ENCODE assay signal across 1 cellular context in the genomic region with DNA sequence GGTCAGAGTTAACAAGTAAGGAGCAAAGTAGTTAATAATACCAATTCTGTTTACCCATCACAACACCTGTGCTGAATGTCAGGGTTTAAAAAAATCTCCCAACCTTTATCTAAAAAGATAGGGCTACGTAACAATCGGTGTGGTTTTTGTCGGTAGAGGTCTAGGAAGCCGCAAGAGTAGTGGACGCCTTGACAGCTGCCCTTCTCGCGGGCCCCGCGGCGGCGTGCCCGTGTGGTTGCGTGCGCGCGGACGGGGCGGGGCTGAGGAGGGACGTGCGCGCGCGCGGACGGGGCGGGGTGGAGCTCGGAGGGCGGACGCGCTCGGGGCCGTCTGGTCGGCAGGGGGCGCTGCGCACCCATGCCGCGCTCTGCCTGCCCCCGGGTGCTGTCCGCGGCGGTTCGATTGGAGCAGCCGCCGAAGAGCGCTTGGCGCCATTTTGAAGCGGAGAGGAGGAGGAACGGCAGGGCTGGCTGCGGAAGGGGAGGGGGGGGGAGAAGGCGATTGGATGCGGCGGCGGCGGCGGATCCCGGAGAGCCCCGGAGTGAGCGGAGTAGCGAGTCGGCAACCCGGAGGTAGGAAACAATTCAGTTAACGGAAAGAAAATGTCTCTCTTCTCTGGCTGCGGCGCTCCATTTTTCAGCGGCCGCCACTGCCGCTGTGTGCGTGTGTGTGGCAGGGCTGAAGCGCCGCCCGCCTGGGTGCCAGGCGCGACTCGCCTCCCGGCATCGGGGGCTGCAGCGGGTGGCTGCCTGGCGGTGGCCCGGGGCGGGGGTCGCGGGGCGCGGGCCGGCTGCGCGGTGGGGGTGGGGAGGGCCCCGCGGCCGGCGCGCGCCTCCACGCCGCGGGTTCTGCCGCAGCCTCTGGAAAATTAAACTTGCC.
TF ChIP-seq lines count a peak whose summit lies in the region.

A gene with protein sequence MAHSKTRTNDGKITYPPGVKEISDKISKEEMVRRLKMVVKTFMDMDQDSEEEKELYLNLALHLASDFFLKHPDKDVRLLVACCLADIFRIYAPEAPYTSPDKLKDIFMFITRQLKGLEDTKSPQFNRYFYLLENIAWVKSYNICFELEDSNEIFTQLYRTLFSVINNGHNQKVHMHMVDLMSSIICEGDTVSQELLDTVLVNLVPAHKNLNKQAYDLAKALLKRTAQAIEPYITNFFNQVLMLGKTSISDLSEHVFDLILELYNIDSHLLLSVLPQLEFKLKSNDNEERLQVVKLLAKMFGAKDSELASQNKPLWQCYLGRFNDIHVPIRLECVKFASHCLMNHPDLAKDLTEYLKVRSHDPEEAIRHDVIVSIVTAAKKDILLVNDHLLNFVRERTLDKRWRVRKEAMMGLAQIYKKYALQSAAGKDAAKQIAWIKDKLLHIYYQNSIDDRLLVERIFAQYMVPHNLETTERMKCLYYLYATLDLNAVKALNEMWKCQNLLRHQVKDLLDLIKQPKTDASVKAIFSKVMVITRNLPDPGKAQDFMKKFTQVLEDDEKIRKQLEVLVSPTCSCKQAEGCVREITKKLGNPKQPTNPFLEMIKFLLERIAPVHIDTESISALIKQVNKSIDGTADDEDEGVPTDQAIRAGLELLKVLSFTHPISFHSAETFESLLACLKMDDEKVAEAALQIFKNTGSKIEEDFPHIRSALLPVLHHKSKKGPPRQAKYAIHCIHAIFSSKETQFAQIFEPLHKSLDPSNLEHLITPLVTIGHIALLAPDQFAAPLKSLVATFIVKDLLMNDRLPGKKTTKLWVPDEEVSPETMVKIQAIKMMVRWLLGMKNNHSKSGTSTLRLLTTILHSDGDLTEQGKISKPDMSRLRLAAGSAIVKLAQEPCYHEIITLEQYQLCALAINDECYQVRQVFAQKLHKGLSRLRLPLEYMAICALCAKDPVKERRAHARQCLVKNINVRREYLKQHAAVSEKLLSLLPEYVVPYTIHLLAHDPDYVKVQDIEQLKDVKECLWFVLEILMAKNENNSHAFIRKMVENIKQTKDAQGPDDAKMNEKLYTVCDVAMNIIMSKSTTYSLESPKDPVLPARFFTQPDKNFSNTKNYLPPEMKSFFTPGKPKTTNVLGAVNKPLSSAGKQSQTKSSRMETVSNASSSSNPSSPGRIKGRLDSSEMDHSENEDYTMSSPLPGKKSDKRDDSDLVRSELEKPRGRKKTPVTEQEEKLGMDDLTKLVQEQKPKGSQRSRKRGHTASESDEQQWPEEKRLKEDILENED (N-terminal part only) (plus strand): TSS at position 431 of the 879 bp plus-strand sequence. CDS start 62,321 bp downstream, outside the sequence.

TF ChIP-seq in HepG2, 621 proteins besides CTCF, POLR2A, EP300 and RAD21 (continued from another document and continues in another):
- TF ChIP-seq, protein P1, sequence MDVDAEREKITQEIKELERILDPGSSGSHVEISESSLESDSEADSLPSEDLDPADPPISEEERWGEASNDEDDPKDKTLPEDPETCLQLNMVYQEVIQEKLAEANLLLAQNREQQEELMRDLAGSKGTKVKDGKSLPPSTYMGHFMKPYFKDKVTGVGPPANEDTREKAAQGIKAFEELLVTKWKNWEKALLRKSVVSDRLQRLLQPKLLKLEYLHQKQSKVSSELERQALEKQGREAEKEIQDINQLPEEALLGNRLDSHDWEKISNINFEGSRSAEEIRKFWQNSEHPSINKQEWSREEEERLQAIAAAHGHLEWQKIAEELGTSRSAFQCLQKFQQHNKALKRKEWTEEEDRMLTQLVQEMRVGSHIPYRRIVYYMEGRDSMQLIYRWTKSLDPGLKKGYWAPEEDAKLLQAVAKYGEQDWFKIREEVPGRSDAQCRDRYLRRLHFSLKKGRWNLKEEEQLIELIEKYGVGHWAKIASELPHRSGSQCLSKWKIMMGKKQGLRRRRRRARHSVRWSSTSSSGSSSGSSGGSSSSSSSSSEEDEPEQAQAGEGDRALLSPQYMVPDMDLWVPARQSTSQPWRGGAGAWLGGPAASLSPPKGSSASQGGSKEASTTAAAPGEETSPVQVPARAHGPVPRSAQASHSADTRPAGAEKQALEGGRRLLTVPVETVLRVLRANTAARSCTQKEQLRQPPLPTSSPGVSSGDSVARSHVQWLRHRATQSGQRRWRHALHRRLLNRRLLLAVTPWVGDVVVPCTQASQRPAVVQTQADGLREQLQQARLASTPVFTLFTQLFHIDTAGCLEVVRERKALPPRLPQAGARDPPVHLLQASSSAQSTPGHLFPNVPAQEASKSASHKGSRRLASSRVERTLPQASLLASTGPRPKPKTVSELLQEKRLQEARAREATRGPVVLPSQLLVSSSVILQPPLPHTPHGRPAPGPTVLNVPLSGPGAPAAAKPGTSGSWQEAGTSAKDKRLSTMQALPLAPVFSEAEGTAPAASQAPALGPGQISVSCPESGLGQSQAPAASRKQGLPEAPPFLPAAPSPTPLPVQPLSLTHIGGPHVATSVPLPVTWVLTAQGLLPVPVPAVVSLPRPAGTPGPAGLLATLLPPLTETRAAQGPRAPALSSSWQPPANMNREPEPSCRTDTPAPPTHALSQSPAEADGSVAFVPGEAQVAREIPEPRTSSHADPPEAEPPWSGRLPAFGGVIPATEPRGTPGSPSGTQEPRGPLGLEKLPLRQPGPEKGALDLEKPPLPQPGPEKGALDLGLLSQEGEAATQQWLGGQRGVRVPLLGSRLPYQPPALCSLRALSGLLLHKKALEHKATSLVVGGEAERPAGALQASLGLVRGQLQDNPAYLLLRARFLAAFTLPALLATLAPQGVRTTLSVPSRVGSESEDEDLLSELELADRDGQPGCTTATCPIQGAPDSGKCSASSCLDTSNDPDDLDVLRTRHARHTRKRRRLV (CRISPR knock-in tag; IDR thresholded peaks at IDR 0.05): no peak
- TF ChIP-seq ZNF713 (CRISPR knock-in tag; IDR thresholded peaks at IDR 0.05) (0 out of 2 replicates have a peak, but pooled peaks have one; percentile 51), CREB1 (IDR thresholded peaks at IDR 0.05) (peak; percentile 5; the same call in 1 of the 2 replicates), CREB1 (CRISPR knock-in tag; IDR thresholded peaks at IDR 0.05) (no peak), RBAK (CRISPR knock-in tag; IDR thresholded peaks at IDR 0.05) (no peak), ZNF274 (CRISPR knock-in tag; IDR thresholded peaks at IDR 0.05) (0 out of 2 replicates have a peak, but pooled peaks have one; percentile 35), ONECUT2 (CRISPR knock-in tag; IDR thresholded peaks at IDR 0.05) (no peak), SP4 (CRISPR knock-in tag; IDR thresholded peaks at IDR 0.05) (peak; percentile 93), ZNF570 (CRISPR knock-in tag; IDR thresholded peaks at IDR 0.05; ENCODE audit: borderline replicate concordance) (no peak), ZNF761 (CRISPR knock-in tag; conservative IDR thresholded peaks at IDR 0.05) (peak; percentile 78; the same call in 1 of the 2 replicates), SIX1 (CRISPR knock-in tag; IDR thresholded peaks at IDR 0.05; ENCODE audit: borderline replicate concordance) (no peak), MAZ (IDR thresholded peaks at IDR 0.05; ENCODE audit: borderline replicate concordance, low read depth, low read length) (peak; percentile 89), MAZ (CRISPR knock-in tag; IDR thresholded peaks at IDR 0.05; ENCODE audit: low read depth) (peak; percentile 94), SUZ12 (IDR thresholded peaks at IDR 0.05; ENCODE audit: low read depth, low read length) (no peak), ZNF12 (CRISPR knock-in tag; IDR thresholded peaks at IDR 0.05) (no peak), ZNF253 (CRISPR knock-in tag; IDR thresholded peaks at IDR 0.05; ENCODE audit: borderline replicate concordance) (no peak), ZNF839 (CRISPR knock-in tag; IDR thresholded peaks at IDR 0.05; ENCODE audit: borderline replicate concordance) (no peak), ZNF878 (CRISPR knock-in tag; IDR thresholded peaks at IDR 0.05) (no peak), HMG20A (CRISPR knock-in tag; IDR thresholded peaks at IDR 0.05; ENCODE audit: borderline replicate concordance) (no peak), ARHGAP35 (CRISPR knock-in tag; IDR thresholded peaks at IDR 0.05; ENCODE audit: borderline replicate concordance) (no peak), NONO (IDR thresholded peaks at IDR 0.05) (no peak), NONO (CRISPR knock-in tag; conservative IDR thresholded peaks at IDR 0.05) (peak; percentile 94), ZNF781 (CRISPR knock-in tag; IDR thresholded peaks at IDR 0.05; ENCODE audit: borderline replicate concordance, not compliant biosample characterization) (no peak), ZNF20 (CRISPR knock-in tag; IDR thresholded peaks at IDR 0.05) (no peak), KDM5A (IDR thresholded peaks at IDR 0.05; ENCODE audit: borderline replicate concordance, low read length) (peak; percentile 55; the same call in 1 of the 2 replicates), MIER3 (CRISPR knock-in tag; IDR thresholded peaks at IDR 0.05; ENCODE audit: borderline replicate concordance) (peak; percentile 69; the same call in 1 of the 2 replicates), MED13 (CRISPR knock-in tag; IDR thresholded peaks at IDR 0.05) (no peak)
- TF ChIP-seq, protein P2, sequence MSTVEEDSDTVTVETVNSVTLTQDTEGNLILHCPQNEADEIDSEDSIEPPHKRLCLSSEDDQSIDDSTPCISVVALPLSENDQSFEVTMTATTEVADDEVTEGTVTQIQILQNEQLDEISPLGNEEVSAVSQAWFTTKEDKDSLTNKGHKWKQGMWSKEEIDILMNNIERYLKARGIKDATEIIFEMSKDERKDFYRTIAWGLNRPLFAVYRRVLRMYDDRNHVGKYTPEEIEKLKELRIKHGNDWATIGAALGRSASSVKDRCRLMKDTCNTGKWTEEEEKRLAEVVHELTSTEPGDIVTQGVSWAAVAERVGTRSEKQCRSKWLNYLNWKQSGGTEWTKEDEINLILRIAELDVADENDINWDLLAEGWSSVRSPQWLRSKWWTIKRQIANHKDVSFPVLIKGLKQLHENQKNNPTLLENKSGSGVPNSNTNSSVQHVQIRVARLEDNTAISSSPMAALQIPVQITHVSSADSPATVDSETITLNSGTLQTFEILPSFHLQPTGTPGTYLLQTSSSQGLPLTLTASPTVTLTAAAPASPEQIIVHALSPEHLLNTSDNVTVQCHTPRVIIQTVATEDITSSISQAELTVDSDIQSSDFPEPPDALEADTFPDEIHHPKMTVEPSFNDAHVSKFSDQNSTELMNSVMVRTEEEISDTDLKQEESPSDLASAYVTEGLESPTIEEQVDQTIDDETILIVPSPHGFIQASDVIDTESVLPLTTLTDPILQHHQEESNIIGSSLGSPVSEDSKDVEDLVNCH (CRISPR knock-in tag; IDR thresholded peaks at IDR 0.05): no peak
- TF ChIP-seq, protein P3, sequence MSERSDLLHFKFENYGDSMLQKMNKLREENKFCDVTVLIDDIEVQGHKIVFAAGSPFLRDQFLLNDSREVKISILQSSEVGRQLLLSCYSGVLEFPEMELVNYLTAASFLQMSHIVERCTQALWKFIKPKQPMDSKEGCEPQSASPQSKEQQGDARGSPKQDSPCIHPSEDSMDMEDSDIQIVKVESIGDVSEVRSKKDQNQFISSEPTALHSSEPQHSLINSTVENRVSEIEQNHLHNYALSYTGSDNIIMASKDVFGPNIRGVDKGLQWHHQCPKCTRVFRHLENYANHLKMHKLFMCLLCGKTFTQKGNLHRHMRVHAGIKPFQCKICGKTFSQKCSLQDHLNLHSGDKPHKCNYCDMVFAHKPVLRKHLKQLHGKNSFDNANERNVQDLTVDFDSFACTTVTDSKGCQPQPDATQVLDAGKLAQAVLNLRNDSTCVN (CRISPR knock-in tag; IDR thresholded peaks at IDR 0.05; ENCODE audit: borderline replicate concordance): no peak
- TF ChIP-seq, protein P4, sequence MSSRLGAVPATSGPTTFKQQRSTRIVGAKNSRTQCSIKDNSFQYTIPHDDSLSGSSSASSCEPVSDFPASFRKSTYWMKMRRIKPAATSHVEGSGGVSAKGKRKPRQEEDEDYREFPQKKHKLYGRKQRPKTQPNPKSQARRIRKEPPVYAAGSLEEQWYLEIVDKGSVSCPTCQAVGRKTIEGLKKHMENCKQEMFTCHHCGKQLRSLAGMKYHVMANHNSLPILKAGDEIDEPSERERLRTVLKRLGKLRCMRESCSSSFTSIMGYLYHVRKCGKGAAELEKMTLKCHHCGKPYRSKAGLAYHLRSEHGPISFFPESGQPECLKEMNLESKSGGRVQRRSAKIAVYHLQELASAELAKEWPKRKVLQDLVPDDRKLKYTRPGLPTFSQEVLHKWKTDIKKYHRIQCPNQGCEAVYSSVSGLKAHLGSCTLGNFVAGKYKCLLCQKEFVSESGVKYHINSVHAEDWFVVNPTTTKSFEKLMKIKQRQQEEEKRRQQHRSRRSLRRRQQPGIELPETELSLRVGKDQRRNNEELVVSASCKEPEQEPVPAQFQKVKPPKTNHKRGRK (CRISPR knock-in tag; IDR thresholded peaks at IDR 0.05): no peak
- TF ChIP-seq, protein P5, sequence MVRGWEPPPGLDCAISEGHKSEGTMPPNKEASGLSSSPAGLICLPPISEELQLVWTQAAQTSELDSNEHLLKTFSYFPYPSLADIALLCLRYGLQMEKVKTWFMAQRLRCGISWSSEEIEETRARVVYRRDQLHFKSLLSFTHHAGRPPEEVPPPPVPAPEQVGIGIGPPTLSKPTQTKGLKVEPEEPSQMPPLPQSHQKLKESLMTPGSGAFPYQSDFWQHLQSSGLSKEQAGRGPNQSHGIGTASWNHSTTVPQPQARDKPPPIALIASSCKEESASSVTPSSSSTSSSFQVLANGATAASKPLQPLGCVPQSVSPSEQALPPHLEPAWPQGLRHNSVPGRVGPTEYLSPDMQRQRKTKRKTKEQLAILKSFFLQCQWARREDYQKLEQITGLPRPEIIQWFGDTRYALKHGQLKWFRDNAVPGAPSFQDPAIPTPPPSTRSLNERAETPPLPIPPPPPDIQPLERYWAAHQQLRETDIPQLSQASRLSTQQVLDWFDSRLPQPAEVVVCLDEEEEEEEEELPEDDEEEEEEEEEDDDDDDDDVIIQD (CRISPR knock-in tag; IDR thresholded peaks at IDR 0.05; ENCODE audit: low read depth): peak; percentile 73; the same call in 1 of the 2 replicates
- TF ChIP-seq, protein P6, sequence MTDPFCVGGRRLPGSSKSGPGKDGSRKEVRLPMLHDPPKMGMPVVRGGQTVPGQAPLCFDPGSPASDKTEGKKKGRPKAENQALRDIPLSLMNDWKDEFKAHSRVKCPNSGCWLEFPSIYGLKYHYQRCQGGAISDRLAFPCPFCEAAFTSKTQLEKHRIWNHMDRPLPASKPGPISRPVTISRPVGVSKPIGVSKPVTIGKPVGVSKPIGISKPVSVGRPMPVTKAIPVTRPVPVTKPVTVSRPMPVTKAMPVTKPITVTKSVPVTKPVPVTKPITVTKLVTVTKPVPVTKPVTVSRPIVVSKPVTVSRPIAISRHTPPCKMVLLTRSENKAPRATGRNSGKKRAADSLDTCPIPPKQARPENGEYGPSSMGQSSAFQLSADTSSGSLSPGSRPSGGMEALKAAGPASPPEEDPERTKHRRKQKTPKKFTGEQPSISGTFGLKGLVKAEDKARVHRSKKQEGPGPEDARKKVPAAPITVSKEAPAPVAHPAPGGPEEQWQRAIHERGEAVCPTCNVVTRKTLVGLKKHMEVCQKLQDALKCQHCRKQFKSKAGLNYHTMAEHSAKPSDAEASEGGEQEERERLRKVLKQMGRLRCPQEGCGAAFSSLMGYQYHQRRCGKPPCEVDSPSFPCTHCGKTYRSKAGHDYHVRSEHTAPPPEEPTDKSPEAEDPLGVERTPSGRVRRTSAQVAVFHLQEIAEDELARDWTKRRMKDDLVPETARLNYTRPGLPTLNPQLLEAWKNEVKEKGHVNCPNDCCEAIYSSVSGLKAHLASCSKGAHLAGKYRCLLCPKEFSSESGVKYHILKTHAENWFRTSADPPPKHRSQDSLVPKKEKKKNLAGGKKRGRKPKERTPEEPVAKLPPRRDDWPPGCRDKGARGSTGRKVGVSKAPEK (CRISPR knock-in tag; IDR thresholded peaks at IDR 0.05; ENCODE audit: borderline replicate concordance): no peak
- TF ChIP-seq, protein P7, sequence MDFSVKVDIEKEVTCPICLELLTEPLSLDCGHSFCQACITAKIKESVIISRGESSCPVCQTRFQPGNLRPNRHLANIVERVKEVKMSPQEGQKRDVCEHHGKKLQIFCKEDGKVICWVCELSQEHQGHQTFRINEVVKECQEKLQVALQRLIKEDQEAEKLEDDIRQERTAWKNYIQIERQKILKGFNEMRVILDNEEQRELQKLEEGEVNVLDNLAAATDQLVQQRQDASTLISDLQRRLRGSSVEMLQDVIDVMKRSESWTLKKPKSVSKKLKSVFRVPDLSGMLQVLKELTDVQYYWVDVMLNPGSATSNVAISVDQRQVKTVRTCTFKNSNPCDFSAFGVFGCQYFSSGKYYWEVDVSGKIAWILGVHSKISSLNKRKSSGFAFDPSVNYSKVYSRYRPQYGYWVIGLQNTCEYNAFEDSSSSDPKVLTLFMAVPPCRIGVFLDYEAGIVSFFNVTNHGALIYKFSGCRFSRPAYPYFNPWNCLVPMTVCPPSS (IDR thresholded peaks at IDR 0.05): no peak
